Comparison of ENCODE assay signal across 1 cellular context in the genomic region with DNA sequence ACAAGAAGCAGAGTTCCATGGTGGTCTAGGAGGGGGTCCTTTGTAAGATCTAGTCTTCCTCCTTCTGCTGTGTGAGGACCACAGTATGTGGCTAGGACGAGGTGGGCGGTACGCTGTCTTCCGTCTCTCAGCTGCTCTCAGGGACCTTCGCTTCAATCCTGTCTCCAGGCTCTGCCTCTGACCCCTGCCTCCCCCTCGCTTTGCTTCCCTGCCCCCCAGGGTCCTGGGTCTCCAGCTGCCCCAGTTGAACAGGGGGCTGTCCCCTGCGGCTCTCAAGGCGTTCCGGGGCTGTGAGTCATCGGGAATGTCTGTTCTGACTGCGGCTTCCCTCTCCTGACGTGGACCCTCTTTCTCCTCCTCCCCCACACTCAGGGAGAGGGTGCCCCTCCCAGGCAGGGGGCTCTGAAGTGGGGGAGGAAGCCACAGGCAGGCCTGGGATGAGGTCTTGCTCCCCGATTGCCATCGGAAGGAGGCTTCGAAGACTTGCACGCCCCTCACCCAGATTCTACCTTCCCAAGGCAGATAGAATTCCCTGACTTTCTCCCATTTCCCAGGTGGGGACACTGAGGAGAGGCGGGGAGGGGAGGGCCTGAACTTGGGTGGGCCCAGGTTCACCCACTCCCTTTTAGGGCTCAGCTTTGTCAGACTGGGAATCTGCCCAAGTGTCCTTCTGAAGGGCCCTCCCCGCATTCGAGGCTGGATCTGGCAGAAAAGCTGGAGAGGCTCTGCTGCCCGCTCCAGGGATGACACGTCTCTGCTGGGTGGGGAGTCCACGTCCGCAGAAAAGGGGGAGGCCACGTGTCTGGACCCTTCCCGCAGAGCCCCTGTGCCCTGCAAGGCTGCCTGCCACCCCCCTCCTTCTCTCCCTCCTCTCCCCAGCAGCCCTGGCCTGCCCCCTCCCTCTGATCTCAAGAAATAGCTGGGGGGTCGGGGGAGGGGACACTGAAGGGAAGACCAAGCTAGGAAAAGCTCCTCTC.
A peak's percentile ranks its signal among the peaks of the same experiment; 100 is the strongest.
TF ChIP-seq lines count a peak whose summit lies in the region.

No MANE protein-coding gene starts in this region.

TF ChIP-seq in IMR-90, 13 proteins besides CTCF, POLR2A, EP300 and RAD21 (continued from another document):
- TF ChIP-seq MXI1 (IDR thresholded peaks at IDR 0.05; ENCODE audit: borderline replicate concordance, low read depth, low read length) (peak; percentile 71), BHLHE40 (IDR thresholded peaks at IDR 0.05; ENCODE audit: low read depth, low read length) (peak; percentile 54; the same call in 1 of the 2 replicates), NFE2L2 (IDR thresholded peaks at IDR 0.05; ENCODE audit: low read depth, low read length) (peak; percentile 27; the same call in 1 of the 2 replicates), MAFK (IDR thresholded peaks at IDR 0.05; ENCODE audit: low read depth, low read length) (no peak)
- TF ChIP-seq, protein P1, sequence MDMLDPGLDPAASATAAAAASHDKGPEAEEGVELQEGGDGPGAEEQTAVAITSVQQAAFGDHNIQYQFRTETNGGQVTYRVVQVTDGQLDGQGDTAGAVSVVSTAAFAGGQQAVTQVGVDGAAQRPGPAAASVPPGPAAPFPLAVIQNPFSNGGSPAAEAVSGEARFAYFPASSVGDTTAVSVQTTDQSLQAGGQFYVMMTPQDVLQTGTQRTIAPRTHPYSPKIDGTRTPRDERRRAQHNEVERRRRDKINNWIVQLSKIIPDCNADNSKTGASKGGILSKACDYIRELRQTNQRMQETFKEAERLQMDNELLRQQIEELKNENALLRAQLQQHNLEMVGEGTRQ (IDR thresholded peaks at IDR 0.05; ENCODE audit: low read depth, low read length) = peak; percentile 82
TF ChIP-seq in IMR-90: peak in this region for 9.
